9 cellular contexts compared by ENCODE assay signal in genomic region chr19:53463263-53463662, GRCh38. TPM values are rescaled to one million over a fixed set of nuclear protein-coding genes. Genes with fewer than 3 reads are reported as not detected.
DNase-seq lines count a peak whose midpoint lies in the region; ATAC-seq and TF ChIP-seq lines count a peak whose summit lies in the region.
"Had no signal": no experiment of that assay in that cellular context is flagged by ENCODE, and none has a peak within 500 bp of the region (broad histone marks: within the 10 kb centered on the region; RNA-seq: fewer than 3 reads in every experiment).

No MANE protein-coding gene starts in this region.

- H3K79me2 ChIP-seq in hepatocyte: peaks cover 2% of the 10 kb centered on the region

- no peaks in the 10 kb centered on the region for H3K36me3 ChIP-seq in hepatocyte (replicated peaks; ENCODE audit: insufficient read depth, low read depth)

- peaks cover 2% of the 10 kb centered on the region for H3K4me1 ChIP-seq in hepatocyte (ENCODE audit: insufficient read depth)

- 50% methylated on average over 9 of the region's 19 CpGs for WGBS in hepatocyte (ENCODE audit: low lambda C conversion rate, missing lambda C conversion rate)

- peak overlapping the region; percentile 83 for H3K27ac ChIP-seq in temporal lobe (ENCODE audit: low read depth, low read length)
- H3K27ac ChIP-seq in hepatocyte: no peak overlapping the region

- H4K20me1 ChIP-seq in hepatocyte (ENCODE audit: insufficient read depth, poor library complexity, severe bottlenecking): no peaks in the 10 kb centered on the region

- no peak for TF ChIP-seq CTCF in hepatocyte (IDR thresholded peaks at IDR 0.05; ENCODE audit: poor library complexity)

- no peaks in the 10 kb centered on the region for H3K9me2 ChIP-seq in hepatocyte (replicated peaks; ENCODE audit: insufficient read depth)

- no peak for ATAC-seq in HG02678 (IDR thresholded peaks at IDR 0.05; ENCODE audit: unreplicated experiment)

- no peak overlapping the region for H2AFZ ChIP-seq in hepatocyte

- H3K4me3 ChIP-seq in hepatocyte: no peak overlapping the region

- peak; percentile 34 for DNase-seq in activated CD4-positive, CD25-positive, alpha-beta regulatory T cell treated with anti-CD3 and anti-CD28 coated beads, Interleukin-2, amount 50 U/mL, for 72 hours
- DNase-seq in activated CD4-positive, CD25-positive, alpha-beta regulatory T cell (lab: John Stamatoyannopoulos, UW): no peak
- DNase-seq in cerebellar cortex (ENCODE audit: low spot score) (peak; percentile 51), iris pigment epithelial cell (ENCODE audit: low read depth) (peak; percentile 48), hepatocyte (ENCODE audit: low spot score) (no peak), NCI-H2196 treated with DMSO at 0.1 percent for 48 hours (lab: John Stamatoyannopoulos, UW; ENCODE audit: unreplicated experiment) (no peak)
- DNase-seq: AML-193 had no signal

- H3K4me2 ChIP-seq in hepatocyte: no peak overlapping the region

- peaks cover 5% of the 10 kb centered on the region for H3K9me3 ChIP-seq in hepatocyte (ENCODE audit: low read depth)

- no peaks in the 10 kb centered on the region for H3K27me3 ChIP-seq in hepatocyte

RNA-seq across cellular contexts. Expression of gene ZNF813, which starts 4.3 kb away (rescaled TPM):
- 6.1 TPM for total RNA-seq in temporal lobe
- total RNA-seq in hepatocyte: 7.7 and 8.6 TPM in 2 replicates
- polyA plus RNA-seq in hepatocyte: 2.3 and 2.8 TPM in 2 replicates

RNA-seq across cellular contexts. Expression of gene ZNF761, which starts 31.5 kb away (rescaled TPM):
- total RNA-seq in temporal lobe (16.0 TPM), hepatocyte (27.7 and 28.1 TPM in 2 replicates)
- 11.5 and 13.5 TPM in 2 replicates for polyA plus RNA-seq in hepatocyte

Comparison
In these comparisons a context has a peak if more than half of its experiments do, and no peak if none do; other contexts are left out.
1. DNase-seq: peak in activated CD4-positive, CD25-positive, alpha-beta regulatory T cell treated with anti-CD3 and anti-CD28 coated beads, Interleukin-2, amount 50 U/mL, for 72 hours (single experiment), cerebellar cortex (single experiment) and iris pigment epithelial cell (single experiment); none in activated CD4-positive, CD25-positive, alpha-beta regulatory T cell (0 of 4), hepatocyte (single experiment) and NCI-H2196 treated with DMSO at 0.1 percent for 48 hours (single experiment).